1 cellular context compared by ENCODE assay signal in genomic region chr5:52798952-52799351, GRCh38.
TF ChIP-seq lines count a peak whose summit lies in the region.

No MANE protein-coding gene starts in this region.

TF ChIP-seq in endothelial cell of umbilical vein, 7 proteins besides CTCF, POLR2A, EP300 and RAD21 (continued from another document):
- TF ChIP-seq GATA2 (IDR thresholded peaks at IDR 0.05; ENCODE audit: insufficient read depth, insufficient read length, low read depth, low read length) (no peak), MAX (IDR thresholded peaks at IDR 0.05; ENCODE audit: insufficient read depth, insufficient read length) (no peak)
